Comparison of ENCODE assay signal across 14 cellular contexts in genomic region chr6:18212231-18212630, GRCh38. TPM values are rescaled to one million over a fixed set of nuclear protein-coding genes. Genes with fewer than 3 reads are reported as not detected.
DNase-seq lines count a peak whose midpoint lies in the region; ATAC-seq and TF ChIP-seq lines count a peak whose summit lies in the region.
"Had no signal": no experiment of that assay in that cellular context is flagged by ENCODE, and none has a peak within 500 bp of the region (broad histone marks: within the 10 kb centered on the region; RNA-seq: fewer than 3 reads in every experiment).

No MANE protein-coding gene starts in this region.

- intact Hi-C loops in ovary (cut with DNase I), result no loop called here

- H3K9me3 ChIP-seq in ovary, result no peaks in the 10 kb centered on the region
- H3K9me3 ChIP-seq: BLaER1 treated with 17β-estradiol and CSF1 and Interleukin-3, amounts not matched to agents 10 nM and 100 nM had no signal

- TF ChIP-seq CTCF in VCaP (conservative IDR thresholded peaks at IDR 0.05) (no peak), ovary (IDR thresholded peaks at IDR 0.05) (no peak)

- peak overlapping the region; percentile 33; the same call in 1 of the 2 replicates for H3K27ac ChIP-seq in VCaP
- H3K27ac ChIP-seq in ovary, result no peak overlapping the region
- H3K27ac ChIP-seq: BLaER1 treated with 17β-estradiol and CSF1 and Interleukin-3, amounts not matched to agents 10 nM and 100 nM had no signal

- TF ChIP-seq EP300 in ovary (IDR thresholded peaks at IDR 0.05), result no peak

- no peaks in the 10 kb centered on the region for H3K36me3 ChIP-seq in ovary

- no peak overlapping the region for H3K4me3 ChIP-seq in ovary
- H3K4me3 ChIP-seq: BLaER1 treated with 17β-estradiol and CSF1 and Interleukin-3, amounts not matched to agents 10 nM and 100 nM had no signal

- H3K4me1 ChIP-seq in ovary (ENCODE audit: insufficient read depth), result no peaks in the 10 kb centered on the region

- ATAC-seq in GM21717 (IDR thresholded peaks at IDR 0.05; ENCODE audit: unreplicated experiment), result no peak
- ATAC-seq: HCT116 had no signal

- no peak for TF ChIP-seq POLR2A in ovary (IDR thresholded peaks at IDR 0.05)

- no peaks in the 10 kb centered on the region for H3K27me3 ChIP-seq in ovary
- H3K27me3 ChIP-seq: BLaER1 treated with 17β-estradiol and CSF1 and Interleukin-3, amounts not matched to agents 10 nM and 100 nM had no signal

- 80 to 87% (median 84%) methylated on average over 4 of the region's 4 CpGs for WGBS in ovary, 3 donors

- DNase-seq in NCI-H82 (lab: John Stamatoyannopoulos, UW), result peak; percentile 38
- no peak for DNase-seq in NCI-H82 treated with DMSO at 0.1 percent for 48 hours (lab: John Stamatoyannopoulos, UW; ENCODE audit: unreplicated experiment)
- peak; percentile 72 for DNase-seq in renal cortical epithelial cell (ENCODE audit: low read depth)
- no peak for DNase-seq in activated CD4-positive, alpha-beta T cell treated with anti-CD3 and anti-CD28 coated beads, Interleukin-2, amount 50 U/mL, for 4 hours
- no peak for DNase-seq in ovary
- DNase-seq: 8988T; AML-193; CD4-positive, CD25-positive, alpha-beta regulatory T cell; IMR-90; KBM-7 had no signal

RNA-seq across cellular contexts. Expression of gene DEK, which starts 52.1 kb away (rescaled TPM):
- total RNA-seq in renal cortical epithelial cell (112 and 116 TPM in 2 replicates), ovary (100 to 1,000 TPM in 2 of 7 donors, 10 to 100 TPM in 5; 63.5 to 143 (median 79.1) TPM)
- 10 to 100 TPM; 54.1 to 55.5 TPM for polyA plus RNA-seq in ovary

RNA-seq across cellular contexts. Expression of gene KDM1B, which starts 57.0 kb away (rescaled TPM):
- total RNA-seq in renal cortical epithelial cell (32.1 and 38.8 TPM in 2 replicates), ovary (10 to 100 TPM in 6 of 7 donors, 1 to 10 TPM in 1; 9.3 to 21.7 (median 13.7) TPM)
- 10 to 100 TPM in 1 of 2 donors, 1 to 10 TPM in 1; 4.7 to 14.0 TPM for polyA plus RNA-seq in ovary

RNA-seq across cellular contexts. Expression of gene TPMT, which starts 57.4 kb away (rescaled TPM):
- total RNA-seq in renal cortical epithelial cell, result 21.5 and 28.1 TPM in 2 replicates
- 1 to 10 TPM; 4.2 to 7.7 (median 5.4) TPM for total RNA-seq in ovary
- polyA plus RNA-seq in ovary, result 10 to 100 TPM in 1 of 2 donors, 1 to 10 TPM in 1; 5.0 to 11.5 TPM

Comparison
In these comparisons a context has a peak if more than half of its experiments do, and no peak if none do; other contexts are left out.
1. DNase-seq: peak in NCI-H82 (single experiment) and renal cortical epithelial cell (single experiment); none in NCI-H82 treated with DMSO at 0.1 percent for 48 hours (single experiment), activated CD4-positive, alpha-beta T cell treated with anti-CD3 and anti-CD28 coated beads, Interleukin-2, amount 50 U/mL, for 4 hours (0 of 2) and ovary (0 of 5).